ENCODE assay signal across 9 cellular contexts in the genomic region with DNA sequence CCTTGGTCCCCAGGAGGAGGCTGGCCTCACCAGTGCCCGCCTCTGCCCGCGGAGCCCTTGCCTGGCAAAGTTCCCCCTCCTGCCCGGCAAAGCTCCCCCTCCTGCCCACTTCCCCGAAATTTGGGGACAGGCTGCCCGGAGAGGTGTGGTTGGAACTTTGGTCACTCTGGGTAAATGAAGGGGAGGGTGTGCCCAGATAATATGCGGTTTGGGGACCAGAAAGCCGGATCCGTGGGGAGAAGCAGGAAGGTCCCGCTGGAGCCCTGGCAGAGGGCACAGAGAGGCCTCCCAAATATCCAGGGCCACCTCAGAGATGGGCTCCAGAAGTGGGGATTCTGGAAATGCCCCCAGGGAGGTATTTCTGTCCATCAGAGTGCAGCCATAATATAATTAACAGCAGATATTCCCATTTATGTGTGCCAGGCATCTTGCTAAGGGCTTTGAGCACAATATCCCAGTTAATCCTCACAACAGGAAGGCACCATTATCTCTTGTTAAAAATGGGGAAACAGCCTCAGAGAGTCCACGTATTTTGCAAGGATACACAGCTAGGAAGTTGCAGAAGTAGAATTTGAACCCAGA. TPM values are rescaled to one million over a fixed set of nuclear protein-coding genes. Genes with fewer than 3 reads are reported as not detected.
DNase-seq lines count a peak whose midpoint lies in the region; TF ChIP-seq lines count a peak whose summit lies in the region.
"Had no signal": no experiment of that assay in that cellular context is flagged by ENCODE, and none has a peak within 500 bp of the region (broad histone marks: within the 10 kb centered on the region; RNA-seq: fewer than 3 reads in every experiment).

No MANE protein-coding gene starts in this region.

- no peak for TF ChIP-seq CTCF in VCaP (conservative IDR thresholded peaks at IDR 0.05)

- DNase-seq in HAP-1 (ENCODE audit: low spot score in 2 of 2) (no peak), NCI-H69 (lab: John Stamatoyannopoulos, UW) (no peak), Ammon's horn (ENCODE audit: low spot score) (no peak)
- no peak for DNase-seq in stimulated activated CD8-positive, alpha-beta memory T cell treated with anti-CD3 and anti-CD28 coated beads, Interleukin-4, amount 100 ng/mL, for 48 hours
- DNase-seq in NK-92 treated with Interleukin-12 subunit alpha and Interleukin-12 subunit beta, amount 100 ng/mL, for 24 hours (lab: John Stamatoyannopoulos, UW), result no peak

- in situ Hi-C loops in HAP-1 (cut with MboI; ENCODE audit: low sequenced_read_pairs), result no loop called here

- H3K27ac ChIP-seq in VCaP (peak overlapping the region; percentile 73; the same call in 1 of the 2 replicates), iPS-18a (ENCODE audit: low read length) (no peak overlapping the region), skeletal muscle tissue (ENCODE audit: low read depth, low read length) (peak overlapping the region; percentile 89)
- H3K27ac ChIP-seq: epithelial cell of prostate had no signal

- H3K27me3 ChIP-seq in HAP-1 (ENCODE audit: low read depth) (no peaks in the 10 kb centered on the region), iPS-18a (ENCODE audit: control insufficient read depth, insufficient read depth, low read length) (peaks cover 21% of the 10 kb centered on the region), skeletal muscle tissue (ENCODE audit: control insufficient read depth in 3 of 3, insufficient read depth in 3 of 3, low read length in 3 of 3) (peaks cover 0 to 3% (median 0%) of the 10 kb centered on the region in 3 donors)

- H3K4me3 ChIP-seq in HAP-1 (peak overlapping the region; percentile 71), iPS-18a (ENCODE audit: low read length) (peak overlapping the region; percentile 62), skeletal muscle tissue (ENCODE audit: low read length in 3 of 3) (peak overlapping the region; percentile 61 to 82 (median 79))

- H3K9me3 ChIP-seq in HAP-1 (no peaks in the 10 kb centered on the region), iPS-18a (ENCODE audit: control insufficient read depth, low read depth, low read length) (no peaks in the 10 kb centered on the region), skeletal muscle tissue (ENCODE audit: control insufficient read depth in 3 of 3, low read length in 3 of 3) (no peaks in the 10 kb centered on the region)

- H3K36me3 ChIP-seq in HAP-1 (replicated peaks) (no peaks in the 10 kb centered on the region), iPS-18a (ENCODE audit: control insufficient read depth, low read depth, low read length) (no peaks in the 10 kb centered on the region), skeletal muscle tissue (ENCODE audit: control insufficient read depth in 3 of 3, insufficient read depth in 3 of 3, low read length in 3 of 3) (peaks cover 0 to 5% (median 0%) of the 10 kb centered on the region in 3 donors)

- H3K4me1 ChIP-seq in HAP-1 (no peaks in the 10 kb centered on the region), iPS-18a (ENCODE audit: control insufficient read depth, low read depth, low read length) (peaks cover 12% of the 10 kb centered on the region), skeletal muscle tissue (ENCODE audit: control insufficient read depth in 3 of 3, insufficient read depth in 3 of 3, low read length in 3 of 3) (peaks cover 37 to 63% (median 39%) of the 10 kb centered on the region in 3 donors)

- peak overlapping the region; percentile 49 for H3K9ac ChIP-seq in iPS-18a (ENCODE audit: low read length)
- peak overlapping the region; percentile 65 to 95 (median 88) for H3K9ac ChIP-seq in skeletal muscle tissue (ENCODE audit: low read depth in 1 of 3, low read length in 3 of 3)

RNA-seq across cellular contexts. Expression of gene STEAP3, which starts 0.8 kb away (rescaled TPM):
- 8.9 TPM for total RNA-seq in skeletal muscle tissue
